ENCODE assay signal across 14 cellular contexts in genomic region chr14:89352976-89353817, GRCh38.
DNase-seq lines count a peak whose midpoint lies in the region; ATAC-seq and TF ChIP-seq lines count a peak whose summit lies in the region.
"Had no signal": no experiment of that assay in that cellular context is flagged by ENCODE, and none has a peak within 500 bp of the region (broad histone marks: within the 10 kb centered on the region; RNA-seq: fewer than 3 reads in every experiment).

No MANE protein-coding gene starts in this region.

- no peaks in the 10 kb centered on the region for H3K9me2 ChIP-seq in OCI-LY7 (ENCODE audit: insufficient read depth, low read length)

- peaks cover 48% of the 10 kb centered on the region for H3K4me1 Mint-ChIP-seq in activated CD4-positive, alpha-beta T cell treated with anti-CD3 and anti-CD28 coated beads, Interleukin-2, amount 10 ng/mL, durations not matched to agents 24 days and 14 days
- H3K4me1 Mint-ChIP-seq in endodermal cell = peaks cover 47% of the 10 kb centered on the region

- H3K9me3 Mint-ChIP-seq in activated CD4-positive, alpha-beta T cell treated with anti-CD3 and anti-CD28 coated beads, Interleukin-2, amount 10 ng/mL, durations not matched to agents 24 days and 14 days = no peaks in the 10 kb centered on the region
- H3K9me3 Mint-ChIP-seq in endodermal cell = no peaks in the 10 kb centered on the region
- H3K9me3 Mint-ChIP-seq: neural crest cell had no signal

- peak overlapping the region; percentile 80 for H3K27ac ChIP-seq in OCI-LY7 (ENCODE audit: low read depth, low read length, poor library complexity, severe bottlenecking)
- peak overlapping the region; percentile 36 for H3K27ac ChIP-seq in endodermal cell (ENCODE audit: low read depth, low read length)
- peak overlapping the region in 6 of 8 donors; percentile 30 to 80 (median 78) for H3K27ac ChIP-seq in spleen
- H3K27ac ChIP-seq in suprapubic skin = no peak overlapping the region

- peak overlapping the region; percentile 69 for H3K4me2 ChIP-seq in OCI-LY7 (ENCODE audit: low read length)

- intact Hi-C loops in activated CD4-positive, alpha-beta T cell treated with anti-CD3 and anti-CD28 coated beads, Interleukin-2, amount 10 ng/mL, durations not matched to agents 24 days and 14 days (cut with micrococcal nuclease) = no loop called here
- intact Hi-C loops in OCI-LY7 (cut with micrococcal nuclease; ENCODE audit: unreplicated experiment) = loop anchor here (5.0 kb wide), 1 partner anchor 46 kb away; no protein-coding TSS in a partner anchor
- intact Hi-C loops in spleen (cut with DNase I; ENCODE audit: low total_unique reads) = no loop called here

- WGBS in endodermal cell (ENCODE audit: insufficient coverage in 1 of 2, insufficient read length in 1 of 2), 2 experiments = 87 to 89% methylated on average over 5 to 7 of the region's 7 CpGs
- 78 to 85% (median 82%) methylated on average over 7 of the region's 7 CpGs for WGBS in spleen, 5 donors
- WGBS in suprapubic skin = 90% methylated on average over 7 of the region's 7 CpGs

- BruUV-seq in OCI-LY7 (replicated peaks; lab: Mats Ljungman, UMichigan) = no TSS peak

- no peaks in the 10 kb centered on the region for H3K27me3 Mint-ChIP-seq in activated CD4-positive, alpha-beta T cell treated with anti-CD3 and anti-CD28 coated beads, Interleukin-2, amount 10 ng/mL, durations not matched to agents 24 days and 14 days
- peaks cover 11% of the 10 kb centered on the region for H3K27me3 Mint-ChIP-seq in endodermal cell (ENCODE audit: insufficient read depth)

- ATAC-seq in GM18517 (IDR thresholded peaks at IDR 0.05; ENCODE audit: unreplicated experiment) = no peak
- ATAC-seq: upper lobe of right lung had no signal

- peaks cover 73% of the 10 kb centered on the region for H3K4me1 ChIP-seq in OCI-LY7 (ENCODE audit: insufficient read depth, low read length, poor library complexity, severe bottlenecking)
- peaks cover 14% of the 10 kb centered on the region for H3K4me1 ChIP-seq in endodermal cell (ENCODE audit: control insufficient read depth, insufficient read depth, low read length)
- peaks cover 20 to 80% (median 53%) of the 10 kb centered on the region in 6 donors for H3K4me1 ChIP-seq in spleen
- peaks cover 20% of the 10 kb centered on the region for H3K4me1 ChIP-seq in suprapubic skin

- POLR2A ChIA-PET in OCI-LY7 (lab: Charles Lee) = interaction anchor here (0.5 to 4.3 kb wide), 15 partner anchors 11 to 541 kb away, joined by 3 to 18 read pairs (median 4); no protein-coding TSS in a partner anchor

- DNase-seq in activated CD4-positive, alpha-beta T cell treated with anti-CD3 and anti-CD28 coated beads, Interleukin-2, amount 10 ng/mL, durations not matched to agents 24 days and 14 days = no peak
- DNase-seq in activated CD4-positive, alpha-beta T cell treated with anti-CD3 and anti-CD28 coated beads for 4 hours = no peak
- DNase-seq in OCI-LY7 (ENCODE audit: low spot score) (no peak), endodermal cell (no peak), spleen (no peak), suprapubic skin (ENCODE audit: low spot score in 2 of 2) (no peak)
- DNase-seq in stimulated activated CD8-positive, alpha-beta memory T cell treated with anti-CD3 and anti-CD28 coated beads, Interleukin-4, amount 100 ng/mL, for 48 hours = no peak
- DNase-seq: activated effector memory CD4-positive, alpha-beta T cell treated with anti-CD3 and anti-CD28 coated beads, Interleukin-2, amount 50 U/mL, for 16 hours; NCI-H1694 treated with DMSO at 0.1 percent for 48 hours; upper lobe of right lung had no signal

- H3K9me3 ChIP-seq in OCI-LY7 (ENCODE audit: low read length) = no peaks in the 10 kb centered on the region; the same call in 1 of the 2 replicates
- H3K9me3 ChIP-seq in endodermal cell (ENCODE audit: control insufficient read depth, low read length) = no peaks in the 10 kb centered on the region
- no peaks in the 10 kb centered on the region for H3K9me3 ChIP-seq in spleen
- H3K9me3 ChIP-seq in suprapubic skin = no peaks in the 10 kb centered on the region
- H3K9me3 ChIP-seq: upper lobe of right lung had no signal

- H3K9ac ChIP-seq in endodermal cell (ENCODE audit: extremely low read depth, low read length, poor library complexity, severe bottlenecking) = no peak overlapping the region

- peaks cover 33% of the 10 kb centered on the region for H3K36me3 Mint-ChIP-seq in activated CD4-positive, alpha-beta T cell treated with anti-CD3 and anti-CD28 coated beads, Interleukin-2, amount 10 ng/mL, durations not matched to agents 24 days and 14 days (ENCODE audit: low read depth)
- peaks cover 38% of the 10 kb centered on the region for H3K36me3 Mint-ChIP-seq in endodermal cell (ENCODE audit: low read depth)

- H3K79me2 ChIP-seq in OCI-LY7 (ENCODE audit: insufficient read depth, low read depth, low read length) = peaks cover 57% of the 10 kb centered on the region

- TF ChIP-seq POLR2A in spleen (IDR thresholded peaks at IDR 0.05) (no peak), suprapubic skin (IDR thresholded peaks at IDR 0.05) (no peak)

- H2AFZ ChIP-seq in OCI-LY7 (ENCODE audit: low read length) = no peak overlapping the region

- CTCF ChIA-PET in OCI-LY7 (lab: Charles Lee; ENCODE audit: unreplicated experiment) = interaction anchor here (1.0 to 1.3 kb wide), 3 partner anchors 11 to 15 kb away, joined by 3 to 6 read pairs (median 4); no protein-coding TSS in a partner anchor

- H3K4me3 ChIP-seq in OCI-LY7 (ENCODE audit: low read depth, low read length, poor library complexity, severe bottlenecking) (no peak overlapping the region), endodermal cell (ENCODE audit: low read length) (no peak overlapping the region), spleen (no peak overlapping the region), suprapubic skin (no peak overlapping the region)
- H3K4me3 ChIP-seq: coronary artery, skin epidermis, upper lobe of right lung had no signal

- H3K27me3 ChIP-seq in endodermal cell (ENCODE audit: control insufficient read depth, insufficient read depth, low read length, poor library complexity, severe bottlenecking) (no peaks in the 10 kb centered on the region), spleen (replicated peaks in 1 of 7) (no peaks in the 10 kb centered on the region), suprapubic skin (no peaks in the 10 kb centered on the region)
- H3K27me3 ChIP-seq: upper lobe of right lung had no signal

- no peak for TF ChIP-seq EP300 in suprapubic skin (IDR thresholded peaks at IDR 0.05)

- peak overlapping the region; percentile 34 for H3K27ac Mint-ChIP-seq in activated CD4-positive, alpha-beta T cell treated with anti-CD3 and anti-CD28 coated beads, Interleukin-2, amount 10 ng/mL, durations not matched to agents 24 days and 14 days
- peak overlapping the region; percentile 13 for H3K27ac Mint-ChIP-seq in endodermal cell

- no peaks in the 10 kb centered on the region for H4K20me1 ChIP-seq in OCI-LY7 (ENCODE audit: insufficient read depth, low read length)

- no peak overlapping the region for H3K4me3 Mint-ChIP-seq in activated CD4-positive, alpha-beta T cell treated with anti-CD3 and anti-CD28 coated beads, Interleukin-2, amount 10 ng/mL, durations not matched to agents 24 days and 14 days
- no peak overlapping the region for H3K4me3 Mint-ChIP-seq in endodermal cell
- H3K4me3 Mint-ChIP-seq: neural crest cell had no signal

- H3K36me3 ChIP-seq in OCI-LY7 (ENCODE audit: insufficient read depth, low read length) = peaks cover 29% of the 10 kb centered on the region
- no peaks in the 10 kb centered on the region for H3K36me3 ChIP-seq in endodermal cell (ENCODE audit: control insufficient read depth, insufficient read depth, low read length)
- H3K36me3 ChIP-seq in spleen = peaks cover 0 to 24% (median 9%) of the 10 kb centered on the region in 6 donors
- peaks cover 17% of the 10 kb centered on the region for H3K36me3 ChIP-seq in suprapubic skin

- no peak for TF ChIP-seq CTCF in OCI-LY7 (conservative IDR thresholded peaks at IDR 0.05; ENCODE audit: low read length)
- no peak for TF ChIP-seq CTCF in endodermal cell (conservative IDR thresholded peaks at IDR 0.05)
- TF ChIP-seq CTCF in spleen (IDR thresholded peaks at IDR 0.05 in 8 of 11, conservative IDR thresholded peaks at IDR 0.05 in 3 of 11) = no peak
- no peak for TF ChIP-seq CTCF in suprapubic skin (IDR thresholded peaks at IDR 0.05)
